32 cellular contexts compared by ENCODE assay signal in the genomic region with DNA sequence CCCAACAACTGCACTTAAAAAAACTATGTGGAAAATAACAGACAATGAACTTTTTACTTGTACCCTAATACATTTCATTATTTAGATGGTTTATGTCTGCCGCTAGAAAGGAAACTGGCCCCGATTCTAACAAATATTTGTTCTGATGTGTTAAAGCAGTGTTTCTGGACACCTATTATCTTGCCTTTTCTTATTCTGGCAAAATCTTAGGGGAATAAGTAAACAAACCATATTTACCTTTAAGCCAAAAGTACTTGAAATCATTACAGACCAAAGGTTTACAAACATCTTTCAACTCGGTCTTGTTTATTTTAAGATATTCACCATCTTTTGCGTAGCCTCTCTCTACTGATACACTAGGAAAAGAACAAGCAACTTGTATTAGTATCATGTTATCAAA. TPM values are rescaled to one million over a fixed set of nuclear protein-coding genes. Genes with fewer than 3 reads are reported as not detected.
"Had no signal": no experiment of that assay in that cellular context is flagged by ENCODE, and none has a peak within 500 bp of the region (broad histone marks: within the 10 kb centered on the region; RNA-seq: fewer than 3 reads in every experiment).

No MANE protein-coding gene starts in this region.

- H3K4me1 Mint-ChIP-seq: activated CD4-positive, alpha-beta T cell treated with anti-CD3 and anti-CD28 coated beads, Interleukin-2, amount 10 ng/mL, durations not matched to agents 7 days and 5 days; activated naive CD4-positive, alpha-beta T cell treated with anti-CD3 and anti-CD28 coated beads, Interleukin-2, amount 50 U/mL, for 24 hours; activated naive CD8-positive, alpha-beta T cell treated with anti-CD3 and anti-CD28 coated beads, Interleukin-2, amount 10 ng/mL, durations not matched to agents 7 days and 5 days; T-helper 17 cell had no signal

- H3K36me3 ChIP-seq: ascending aorta, breast epithelium, cardiac muscle cell, colonic mucosa had no signal

- H3K27me3 ChIP-seq: ascending aorta, breast epithelium, colonic mucosa had no signal

- H3K9me3 ChIP-seq: ascending aorta, breast epithelium, colonic mucosa, gastroesophageal sphincter, heart right ventricle had no signal

- H3K4me1 ChIP-seq: ascending aorta, breast epithelium, colonic mucosa, gastroesophageal sphincter, heart right ventricle had no signal

- H3K27ac Mint-ChIP-seq: activated CD4-positive, alpha-beta T cell treated with anti-CD3 and anti-CD28 coated beads, Interleukin-2, amount 10 ng/mL, durations not matched to agents 7 days and 5 days; activated CD8-positive, alpha-beta T cell treated with anti-CD3 and anti-CD28 coated beads for 36 hours; activated naive CD4-positive, alpha-beta T cell treated with anti-CD3 and anti-CD28 coated beads for 36 hours; activated naive CD4-positive, alpha-beta T cell treated with anti-CD3 and anti-CD28 coated beads, Interleukin-2, amount 50 U/mL, for 24 hours; activated naive CD8-positive, alpha-beta T cell treated with anti-CD3 and anti-CD28 coated beads, Interleukin-2, amount 10 ng/mL, durations not matched to agents 7 days and 5 days; activated T-helper 2 cell treated with anti-CD3 and anti-CD28 coated beads, Interferon-gamma antibody, Interleukin-2, Interleukin-4, amounts not matched to agents 10 μg/mL and 5 μg/mL and 100 μg/mL, durations not matched to agents 14 hours and 24 hours and 36 hours; T-helper 17 cell; T-helper 2 cell treated with Interferon-gamma antibody and Interleukin-4, amounts not matched to agents 5 μg/mL and 100 μg/mL, for 36 hours; WTC11 had no signal

- H3K27ac ChIP-seq: ascending aorta, breast epithelium, cardiac muscle cell, colonic mucosa, gastroesophageal sphincter, heart right ventricle, VCaP had no signal

- DNase-seq: activated CD4-positive, alpha-beta T cell treated with anti-CD3 and anti-CD28 coated beads for 1 hour; activated CD4-positive, alpha-beta T cell treated with anti-CD3 and anti-CD28 coated beads for 4 hours; activated CD4-positive, alpha-beta T cell treated with anti-CD3 and anti-CD28 coated beads, Interleukin-2, amount 10 ng/mL, durations not matched to agents 7 days and 5 days; activated CD4-positive, alpha-beta T cell treated with anti-CD3 and anti-CD28 coated beads, Interleukin-2, amount 50 U/mL, for 4 hours; activated CD8-positive, alpha-beta memory T cell treated with anti-CD3 and anti-CD28 coated beads for 24 hours; activated CD8-positive, alpha-beta T cell treated with anti-CD3 and anti-CD28 coated beads for 36 hours; activated effector memory CD4-positive, alpha-beta T cell treated with anti-CD3 and anti-CD28 coated beads, Interleukin-2, amount 50 U/mL, for 16 hours; activated naive CD4-positive, alpha-beta T cell treated with anti-CD3 and anti-CD28 coated beads for 36 hours; activated naive CD8-positive, alpha-beta T cell treated with anti-CD3 and anti-CD28 coated beads, Interleukin-2, amount 10 ng/mL, durations not matched to agents 7 days and 5 days; activated T-cell treated with anti-CD3 and anti-CD28 coated beads, Interleukin-2, amount 50 U/mL, for 4 hours; central memory CD4-positive, alpha-beta T cell; cerebellar nuclear complex; colonic mucosa; effector CD8-positive, alpha-beta T cell; foreskin fibroblast; heart right ventricle; T-helper 1 cell; T-helper 17 cell; T1000 had no signal

- H3K4me3 Mint-ChIP-seq: activated CD4-positive, alpha-beta T cell treated with anti-CD3 and anti-CD28 coated beads, Interleukin-2, amount 10 ng/mL, durations not matched to agents 7 days and 5 days; activated CD8-positive, alpha-beta T cell treated with anti-CD3 and anti-CD28 coated beads for 36 hours; activated naive CD4-positive, alpha-beta T cell treated with anti-CD3 and anti-CD28 coated beads for 36 hours; activated naive CD4-positive, alpha-beta T cell treated with anti-CD3 and anti-CD28 coated beads, Interleukin-2, amount 50 U/mL, for 24 hours; activated naive CD8-positive, alpha-beta T cell treated with anti-CD3 and anti-CD28 coated beads, Interleukin-2, amount 10 ng/mL, durations not matched to agents 7 days and 5 days; activated T-cell treated with anti-CD3 and anti-CD28 coated beads, Interleukin-2, amount 50 U/mL, for 4 hours; T-helper 17 cell; T-helper 2 cell treated with Interferon-gamma antibody and Interleukin-4, amounts not matched to agents 5 μg/mL and 100 μg/mL, for 36 hours; WTC11 had no signal

- H3K36me3 Mint-ChIP-seq: WTC11 had no signal

- H3K9me3 Mint-ChIP-seq: activated CD4-positive, alpha-beta T cell treated with anti-CD3 and anti-CD28 coated beads, Interleukin-2, amount 10 ng/mL, durations not matched to agents 7 days and 5 days; activated CD8-positive, alpha-beta T cell treated with anti-CD3 and anti-CD28 coated beads for 36 hours; activated naive CD4-positive, alpha-beta T cell treated with anti-CD3 and anti-CD28 coated beads for 36 hours; activated naive CD4-positive, alpha-beta T cell treated with anti-CD3 and anti-CD28 coated beads, Interleukin-2, amount 50 U/mL, for 24 hours; activated naive CD8-positive, alpha-beta T cell treated with anti-CD3 and anti-CD28 coated beads, Interleukin-2, amount 10 ng/mL, durations not matched to agents 7 days and 5 days; activated T-cell treated with anti-CD3 and anti-CD28 coated beads, Interleukin-2, amount 50 U/mL, for 4 hours; activated T-helper 2 cell treated with anti-CD3 and anti-CD28 coated beads, Interferon-gamma antibody, Interleukin-2, Interleukin-4, amounts not matched to agents 10 μg/mL and 5 μg/mL and 100 μg/mL, durations not matched to agents 14 hours and 24 hours and 36 hours; T-helper 2 cell treated with Interferon-gamma antibody and Interleukin-4, amounts not matched to agents 5 μg/mL and 100 μg/mL, for 36 hours had no signal

- ATAC-seq: activated CD8-positive, alpha-beta T cell treated with anti-CD3 and anti-CD28 coated beads for 36 hours; activated T-cell treated with anti-CD3 and anti-CD28 coated beads, Interleukin-2, amount 50 U/mL, for 4 hours; esophagus mucosa; gastroesophageal sphincter; heart right ventricle; T-helper 17 cell; WTC11 had no signal

- H3K4me3 ChIP-seq: ascending aorta, breast epithelium, cardiac muscle cell, colonic mucosa, gastroesophageal sphincter, heart right ventricle had no signal

RNA-seq across cellular contexts. Expression of a gene that starts 11.8 kb away (rescaled TPM):
- total RNA-seq: activated CD4-positive, alpha-beta T cell treated with anti-CD3 and anti-CD28 coated beads, Interleukin-2, amount 10 ng/mL, durations not matched to agents 7 days and 5 days; activated CD8-positive, alpha-beta T cell treated with anti-CD3 and anti-CD28 coated beads for 36 hours; activated naive CD4-positive, alpha-beta T cell treated with anti-CD3 and anti-CD28 coated beads for 36 hours; activated naive CD8-positive, alpha-beta T cell treated with anti-CD3 and anti-CD28 coated beads, Interleukin-2, amount 10 ng/mL, durations not matched to agents 7 days and 5 days; activated T-cell treated with anti-CD3 and anti-CD28 coated beads, Interleukin-2, amount 50 U/mL, for 4 hours; ascending aorta; cardiac muscle cell; epithelial cell of proximal tubule; esophagus mucosa; glomerular endothelial cell; T-helper 17 cell; WTC11 had no signal
- polyA plus RNA-seq: cardiac muscle cell had no signal

RNA-seq across cellular contexts. Expression of a gene that starts 29.2 kb away (rescaled TPM):
- total RNA-seq: activated CD4-positive, alpha-beta T cell treated with anti-CD3 and anti-CD28 coated beads, Interleukin-2, amount 10 ng/mL, durations not matched to agents 7 days and 5 days; activated CD8-positive, alpha-beta T cell treated with anti-CD3 and anti-CD28 coated beads for 36 hours; activated naive CD4-positive, alpha-beta T cell treated with anti-CD3 and anti-CD28 coated beads for 36 hours; activated naive CD8-positive, alpha-beta T cell treated with anti-CD3 and anti-CD28 coated beads, Interleukin-2, amount 10 ng/mL, durations not matched to agents 7 days and 5 days; activated T-cell treated with anti-CD3 and anti-CD28 coated beads, Interleukin-2, amount 50 U/mL, for 4 hours; ascending aorta; cardiac muscle cell; colonic mucosa; dermis microvascular lymphatic vessel endothelial cell; esophagus mucosa; gastroesophageal sphincter; T-helper 17 cell had no signal
- polyA plus RNA-seq: heart right ventricle had no signal
